ENCODE assay signal across 9 cellular contexts in genomic region chr5:151739939-151740335, GRCh38. TPM values are rescaled to one million over a fixed set of nuclear protein-coding genes. Genes with fewer than 3 reads are reported as not detected.
DNase-seq lines count a peak whose midpoint lies in the region; ATAC-seq, FAIRE-seq and TF ChIP-seq lines count a peak whose summit lies in the region.
"Had no signal": no experiment of that assay in that cellular context is flagged by ENCODE, and none has a peak within 500 bp of the region (broad histone marks: within the 10 kb centered on the region; RNA-seq: fewer than 3 reads in every experiment).

No MANE protein-coding gene starts in this region.

- CTCF ChIA-PET in K562 (lab: Yijun Ruan, JAX; ENCODE audit: low intra/inter-chr PET ratio) = interaction anchor here (0.7 to 4.8 kb wide), 3 partner anchors 80 to 293 kb away, joined by 4 to 53 read pairs (median 6); partner anchors contain the start of gene SLC36A1
- CTCF ChIA-PET in activated CD4-positive, alpha-beta memory T cell treated with anti-CD3 and anti-CD28 coated beads for 36 hours (lab: Charles Lee) = interaction anchor here (0.6 to 10.7 kb wide), 20 partner anchors 8 to 292 kb away, joined by 3 to 156 read pairs (median 5); partner anchors contain the start of genes ATOX1, G3BP1, SLC36A1 and SPARC

- no peak for ATAC-seq in K562

- H3K9ac ChIP-seq in K562 (ENCODE audit: insufficient read depth in 1 of 2, low read depth in 2 of 2, low read length in 2 of 2) (0 out of 4 replicates have a peak overlapping the region, but pooled peaks of 1 of the 2 experiments have one; percentile 37), smooth muscle cell (ENCODE audit: low read depth) (peak overlapping the region; percentile 85)

- intact Hi-C loops in K562 (cut with micrococcal nuclease) (loop anchor here (1.0 to 5.0 kb wide), 3 partner anchors 81 to 293 kb away; partner anchors contain the start of gene SLC36A1), posterior cingulate gyrus (cut with DNase I) (loop anchor here (1.0 to 2.0 kb wide), 2 partner anchors 81 to 293 kb away; partner anchors contain the start of gene SLC36A1)
- intact Hi-C loops in activated CD4-positive, alpha-beta memory T cell treated with anti-CD3 and anti-CD28 coated beads for 36 hours (cut with micrococcal nuclease) = loop anchor here (1.0 kb wide), 2 partner anchors 31 to 81 kb away; partner anchors contain the start of gene G3BP1

- H3K27me3 ChIP-seq in H7 (ENCODE audit: control insufficient read depth, insufficient read depth, low read length) = no peaks in the 10 kb centered on the region
- no peaks in the 10 kb centered on the region for H3K27me3 ChIP-seq in K562 (ENCODE audit: control insufficient read depth in 2 of 2, insufficient read depth in 2 of 2, low read length in 2 of 2)
- no peaks in the 10 kb centered on the region for H3K27me3 ChIP-seq in smooth muscle cell (ENCODE audit: low read depth)

- no peak for TF ChIP-seq EP300 in K562 (IDR thresholded peaks at IDR 0.05; ENCODE audit: low read length)

- in situ Hi-C loops in K562 (cut with MboI) = loop anchor here (5.0 kb wide), 1 partner anchor 78 kb away; no protein-coding TSS in a partner anchor

- WGBS in K562 (ENCODE audit: insufficient coverage, low coverage, missing lambda C conversion rate) = 48% methylated on average over 4 of the region's 4 CpGs
- under 1% methylated on average over 4 of the region's 4 CpGs for WGBS in smooth muscle cell (ENCODE audit: low lambda C conversion rate)

- H3K79me2 ChIP-seq in K562 (ENCODE audit: control insufficient read depth, insufficient read depth, low read length) = no peaks in the 10 kb centered on the region
- no peaks in the 10 kb centered on the region for H3K79me2 ChIP-seq in smooth muscle cell (ENCODE audit: low read depth)

- peaks cover 0 to 6% of the 10 kb centered on the region in 2 experiments; a peak in 3 of 5 replicates for H3K4me1 ChIP-seq in K562 (replicated peaks in 1 of 2; ENCODE audit: control insufficient read depth in 2 of 2, insufficient read depth in 2 of 2, low read length in 2 of 2)
- peaks cover 18% of the 10 kb centered on the region for H3K4me1 ChIP-seq in smooth muscle cell (ENCODE audit: low read depth)

- no peaks in the 10 kb centered on the region for H3K27me3 Mint-ChIP-seq in activated CD4-positive, alpha-beta memory T cell treated with anti-CD3 and anti-CD28 coated beads for 36 hours

- DNase-seq in H7 = peak; percentile 54
- DNase-seq in K562 (ENCODE audit: extremely low read depth in 1 of 4, low spot score in 3 of 4) = no peak
- DNase-seq in hepatic stellate cell (ENCODE audit: low spot score) = peak; percentile 62
- no peak for DNase-seq in smooth muscle cell (lab: John Stamatoyannopoulos, UW; ENCODE audit: unreplicated experiment)
- no peak for DNase-seq in stimulated activated CD4-positive, alpha-beta T cell treated with anti-CD3 and anti-CD28 coated beads, Interleukin-4, amount 100 ng/mL, for 1 hour
- DNase-seq in posterior cingulate gyrus = no peak
- DNase-seq in GDM1 (lab: John Stamatoyannopoulos, UW) = no peak
- no peak for DNase-seq in activated CD4-positive, alpha-beta memory T cell treated with anti-CD3 and anti-CD28 coated beads for 36 hours
- DNase-seq: NCI-H524 treated with DMSO at 0.1 percent for 48 hours had no signal

- peaks cover 13% of the 10 kb centered on the region for H3K36me3 Mint-ChIP-seq in activated CD4-positive, alpha-beta memory T cell treated with anti-CD3 and anti-CD28 coated beads for 36 hours

- H3K9me3 ChIP-seq in K562 (replicated peaks; ENCODE audit: control insufficient read depth, insufficient read depth, low read depth, low read length) = no peaks in the 10 kb centered on the region
- H3K9me3 ChIP-seq in smooth muscle cell (replicated peaks; ENCODE audit: low read depth) = no peaks in the 10 kb centered on the region

- TF ChIP-seq RAD21 in K562 (CRISPR knock-in tag; conservative IDR thresholded peaks at IDR 0.05 in 1 of 2, IDR thresholded peaks at IDR 0.05 in 1 of 2) = no peak

- H3K9me1 ChIP-seq in K562 (ENCODE audit: control insufficient read depth, insufficient read depth, low read length) = no peaks in the 10 kb centered on the region

- H3K4me2 ChIP-seq in K562 (ENCODE audit: insufficient read depth, low read length) = no peak overlapping the region
- H3K4me2 ChIP-seq in smooth muscle cell = peak overlapping the region; percentile 82

- POLR2A ChIA-PET in K562 (lab: Yijun Ruan, JAX) = interaction anchor here (0.6 to 1.6 kb wide), 4 partner anchors 31 to 119 kb away, joined by 3 to 5 read pairs (median 3); no protein-coding TSS in a partner anchor
- POLR2A ChIA-PET in activated CD4-positive, alpha-beta memory T cell treated with anti-CD3 and anti-CD28 coated beads for 36 hours (lab: Charles Lee) = no interaction called here

- BruUV-seq in K562 (replicated peaks; lab: Mats Ljungman, UMichigan) = no TSS peak

- no peak for FAIRE-seq in K562 (lab: Jason Lieb, UNC)

- H3K4me3 ChIP-seq in H7 (ENCODE audit: insufficient read depth, low read depth, low read length) (no peak overlapping the region), K562 (no peak overlapping the region), smooth muscle cell (peak overlapping the region; percentile 19)

- H2AFZ ChIP-seq in K562 (ENCODE audit: low read depth, low read length) (no peak overlapping the region), smooth muscle cell (ENCODE audit: low read depth) (no peak overlapping the region)

- H3K4me3 Mint-ChIP-seq in activated CD4-positive, alpha-beta memory T cell treated with anti-CD3 and anti-CD28 coated beads for 36 hours = no peak overlapping the region

- H3K4me1 Mint-ChIP-seq in activated CD4-positive, alpha-beta memory T cell treated with anti-CD3 and anti-CD28 coated beads for 36 hours (ENCODE audit: low read depth) = peaks cover 18% of the 10 kb centered on the region

- no peaks in the 10 kb centered on the region; the same call in 1 of the 2 replicates for H3K36me3 ChIP-seq in H7 (replicated peaks; ENCODE audit: control insufficient read depth, insufficient read depth, low read length)
- H3K36me3 ChIP-seq in K562 (ENCODE audit: control insufficient read depth, insufficient read depth, low read length) = peaks cover 21% of the 10 kb centered on the region; the same call in 2 of the 3 replicates
- H3K36me3 ChIP-seq in smooth muscle cell (ENCODE audit: low read depth) = no peaks in the 10 kb centered on the region

- TF ChIP-seq CTCF in K562 (IDR thresholded peaks at IDR 0.05 in 2 of 3, conservative IDR thresholded peaks at IDR 0.05 in 1 of 3; ENCODE audit: insufficient read depth in 2 of 3, low read depth in 1 of 3, low read length in 3 of 3) (no peak), smooth muscle cell (IDR thresholded peaks at IDR 0.05; ENCODE audit: borderline replicate concordance, insufficient read depth, poor library complexity, severe bottlenecking) (no peak)

- H3K27ac ChIP-seq in K562 (ENCODE audit: extremely low read depth, low read depth, low read length) = no peak overlapping the region
- peak overlapping the region; percentile 97 for H3K27ac ChIP-seq in smooth muscle cell (ENCODE audit: low read depth)

- H3F3A ChIP-seq in smooth muscle cell (ENCODE audit: low read depth) = peaks cover 43% of the 10 kb centered on the region

- H4K20me1 ChIP-seq in K562 (replicated peaks; ENCODE audit: control insufficient read depth, insufficient read depth, low read length) (0 out of 2 replicates have a peak, but pooled peaks cover 3% of the 10 kb centered on the region), smooth muscle cell (ENCODE audit: low read depth) (no peaks in the 10 kb centered on the region)

- TF ChIP-seq POLR2A in K562 (conservative IDR thresholded peaks at IDR 0.05) = no peak

- H3K9me3 Mint-ChIP-seq in activated CD4-positive, alpha-beta memory T cell treated with anti-CD3 and anti-CD28 coated beads for 36 hours = no peaks in the 10 kb centered on the region

- H3K27ac Mint-ChIP-seq in activated CD4-positive, alpha-beta memory T cell treated with anti-CD3 and anti-CD28 coated beads for 36 hours = no peak overlapping the region

RNA-seq across cellular contexts. Expression of gene ATOX1, which starts 18.5 kb away (rescaled TPM):
- total RNA-seq in H7 (2014; rRNA removed; shearing (Covaris generic)) = 38.9 and 50.9 TPM in 2 replicates
- total RNA-seq in K562 (2011; cell fraction: chromatin; rRNA removed; ENCODE audit: low replicate concordance) = 31.3 and 35.6 TPM in 2 replicates
- total RNA-seq in K562 (2011; cell fraction: nucleolus; rRNA removed) = 32.5 and 42.5 TPM in 2 replicates
- total RNA-seq in K562 (2011; cell fraction: nucleoplasm; rRNA removed) = 43.0 and 57.0 TPM in 2 replicates
- total RNA-seq in K562 (2014; rRNA removed) = 66.2 and 70.3 TPM in 2 replicates
- 59.8 and 68.2 TPM in 2 replicates for total RNA-seq in K562 (2014; rRNA removed; fragmentation: Illumina TruSeq; extraction: Trizol)
- total RNA-seq in K562 (2015; rRNA removed; fragmentation: Illumina TruSeq; extraction: Trizol) = 72.2 and 73.8 TPM in 2 replicates
- total RNA-seq in K562 (2021) = 86.2 and 93.0 TPM in 2 replicates
- polyA plus RNA-seq in K562 (2011; rRNA removed) = 59.2 and 75.4 TPM in 2 replicates
- polyA plus RNA-seq in K562 (2011; cell fraction: cytosol; rRNA removed) = 149 and 236 TPM in 2 replicates
- 44.2 and 47.6 TPM in 2 replicates for polyA plus RNA-seq in K562 (2011; cell fraction: nucleus; rRNA removed)
- 94.6 and 155 TPM in 2 replicates for polyA plus RNA-seq in K562 (2012)
- 118 and 156 TPM in 2 replicates for polyA plus RNA-seq in K562 (2014; fragmentation: Illumina TruSeq; extraction: Trizol)
- polyA plus RNA-seq in K562 (2014; fragmentation: Nextera tagmentation; extraction: Ambion mirVana) = 100 to 1,000 TPM; 303 to 318 TPM
- 111 and 153 TPM in 2 replicates for polyA plus RNA-seq in K562 (2014; rRNA removed)
- 80.6 and 107 TPM in 2 replicates for polyA minus RNA-seq in K562 (2011; rRNA and poly(A)+ RNA removed)
- 22.8 and 37.2 TPM in 2 replicates for polyA minus RNA-seq in K562 (2011; cell fraction: cytosol; rRNA and poly(A)+ RNA removed)
- 27.0 and 27.1 TPM in 2 replicates for polyA minus RNA-seq in K562 (2011; cell fraction: nucleus; rRNA and poly(A)+ RNA removed)
- total RNA-seq in smooth muscle cell = 73.3 and 84.3 TPM in 2 replicates
- polyA plus RNA-seq in smooth muscle cell = 315 and 337 TPM in 2 replicates
- 10 to 100 TPM; 83.1 to 89.9 TPM for total RNA-seq in activated CD4-positive, alpha-beta memory T cell treated with anti-CD3 and anti-CD28 coated beads for 36 hours

RNA-seq across cellular contexts. Expression of gene G3BP1, which starts 31.8 kb away (rescaled TPM):
- total RNA-seq in H7 (2014; rRNA removed; shearing (Covaris generic)) = 170 and 204 TPM in 2 replicates
- total RNA-seq in K562 (2011; cell fraction: chromatin; rRNA removed; ENCODE audit: low replicate concordance) = 109 and 174 TPM in 2 replicates
- 80.2 and 99.9 TPM in 2 replicates for total RNA-seq in K562 (2011; cell fraction: nucleolus; rRNA removed)
- total RNA-seq in K562 (2011; cell fraction: nucleoplasm; rRNA removed) = 122 and 186 TPM in 2 replicates
- 105 and 130 TPM in 2 replicates for total RNA-seq in K562 (2014; rRNA removed)
- 238 and 257 TPM in 2 replicates for total RNA-seq in K562 (2014; rRNA removed; fragmentation: Illumina TruSeq; extraction: Trizol)
- total RNA-seq in K562 (2015; rRNA removed; fragmentation: Illumina TruSeq; extraction: Trizol) = 195 and 209 TPM in 2 replicates
- total RNA-seq in K562 (2021) = 260 and 264 TPM in 2 replicates
- polyA plus RNA-seq in K562 (2011; rRNA removed) = 74.3 and 101 TPM in 2 replicates
- polyA plus RNA-seq in K562 (2011; cell fraction: cytosol; rRNA removed) = 35.6 and 53.9 TPM in 2 replicates
- polyA plus RNA-seq in K562 (2011; cell fraction: nucleus; rRNA removed) = 53.2 and 53.3 TPM in 2 replicates
- polyA plus RNA-seq in K562 (2012) = 64.6 and 142 TPM in 2 replicates
- polyA plus RNA-seq in K562 (2014; fragmentation: Illumina TruSeq; extraction: Trizol) = 142 and 173 TPM in 2 replicates
- 10 to 100 TPM; 54.7 to 55.5 TPM for polyA plus RNA-seq in K562 (2014; fragmentation: Nextera tagmentation; extraction: Ambion mirVana)
- polyA plus RNA-seq in K562 (2014; rRNA removed) = 69.7 and 79.8 TPM in 2 replicates
- 228 and 286 TPM in 2 replicates for polyA minus RNA-seq in K562 (2011; rRNA and poly(A)+ RNA removed)
- 120 and 156 TPM in 2 replicates for polyA minus RNA-seq in K562 (2011; cell fraction: cytosol; rRNA and poly(A)+ RNA removed)
- polyA minus RNA-seq in K562 (2011; cell fraction: nucleus; rRNA and poly(A)+ RNA removed) = 97.3 and 124 TPM in 2 replicates
- 96.8 and 99.4 TPM in 2 replicates for total RNA-seq in smooth muscle cell
- 63.2 and 69.5 TPM in 2 replicates for polyA plus RNA-seq in smooth muscle cell
- 100 to 1,000 TPM; 237 TPM for total RNA-seq in activated CD4-positive, alpha-beta memory T cell treated with anti-CD3 and anti-CD28 coated beads for 36 hours

RNA-seq across cellular contexts. Expression of gene SPARC, which starts 53.2 kb away (rescaled TPM):
- total RNA-seq in H7 (2014; rRNA removed; shearing (Covaris generic)) = 419 and 483 TPM in 2 replicates
- total RNA-seq in K562 (2011; cell fraction: chromatin; rRNA removed; ENCODE audit: low replicate concordance) = 2.8 and 4.7 TPM in 2 replicates
- 2.7 and 4.2 TPM in 2 replicates for total RNA-seq in K562 (2011; cell fraction: nucleolus; rRNA removed)
- 5.5 and 7.9 TPM in 2 replicates for total RNA-seq in K562 (2011; cell fraction: nucleoplasm; rRNA removed)
- total RNA-seq in K562 (2014; rRNA removed) (9.4 and 10.5 TPM in 2 replicates), K562 (2014; rRNA removed; fragmentation: Illumina TruSeq; extraction: Trizol) (10.8 and 11.1 TPM in 2 replicates), K562 (2015; rRNA removed; fragmentation: Illumina TruSeq; extraction: Trizol) (9.9 and 10.5 TPM in 2 replicates), K562 (2021) (20.4 and 24.3 TPM in 2 replicates), smooth muscle cell (7,113 and 8,137 TPM in 2 replicates)
- polyA plus RNA-seq in K562 (2011; rRNA removed) (3.0 and 6.1 TPM in 2 replicates), K562 (2014; fragmentation: Illumina TruSeq; extraction: Trizol) (18.5 and 20.2 TPM in 2 replicates), K562 (2014; fragmentation: Nextera tagmentation; extraction: Ambion mirVana) (10 to 100 TPM; 12.2 to 35.6 TPM), K562 (2014; rRNA removed) (10.0 and 14.1 TPM in 2 replicates), smooth muscle cell (13,534 and 19,518 TPM in 2 replicates)
- polyA plus RNA-seq in K562 (2011; cell fraction: cytosol; rRNA removed) = 3.5 and 10.7 TPM in 2 replicates
- 2.4 and 2.6 TPM in 2 replicates for polyA plus RNA-seq in K562 (2011; cell fraction: nucleus; rRNA removed)
- polyA plus RNA-seq in K562 (2012) = 39.6 and 46.1 TPM in 2 replicates
- polyA minus RNA-seq in K562 (2011; rRNA and poly(A)+ RNA removed) = 2.1 and 3.4 TPM in 2 replicates
- 2.1 TPM in 1 of 2 replicates, not detected in the other for polyA minus RNA-seq in K562 (2011; cell fraction: cytosol; rRNA and poly(A)+ RNA removed)
- polyA minus RNA-seq in K562 (2011; cell fraction: nucleus; rRNA and poly(A)+ RNA removed) = 0.56 and 0.81 TPM in 2 replicates
- not detected for total RNA-seq in activated CD4-positive, alpha-beta memory T cell treated with anti-CD3 and anti-CD28 coated beads for 36 hours

Comparison
In these comparisons a context has a peak if more than half of its experiments do, and no peak if none do; other contexts are left out.
1. DNase-seq: peak in H7 (single experiment) and hepatic stellate cell (single experiment); none in K562 (0 of 4), smooth muscle cell (single experiment), stimulated activated CD4-positive, alpha-beta T cell treated with anti-CD3 and anti-CD28 coated beads, Interleukin-4, amount 100 ng/mL, for 1 hour (single experiment), posterior cingulate gyrus (0 of 10), GDM1 (single experiment) and activated CD4-positive, alpha-beta memory T cell treated with anti-CD3 and anti-CD28 coated beads for 36 hours (single experiment).
2. RNA of gene SPARC, which starts 53.2 kb away (total RNA-seq): 7,113 to 8,137 TPM in smooth muscle cell and 419 to 483 TPM in H7; 2.7 to 24.3 TPM in K562 and not detected in activated CD4-positive, alpha-beta memory T cell treated with anti-CD3 and anti-CD28 coated beads for 36 hours; every median in the first group is over 10 times any median in the second.